12 cellular contexts compared by ENCODE assay signal in the genomic region with DNA sequence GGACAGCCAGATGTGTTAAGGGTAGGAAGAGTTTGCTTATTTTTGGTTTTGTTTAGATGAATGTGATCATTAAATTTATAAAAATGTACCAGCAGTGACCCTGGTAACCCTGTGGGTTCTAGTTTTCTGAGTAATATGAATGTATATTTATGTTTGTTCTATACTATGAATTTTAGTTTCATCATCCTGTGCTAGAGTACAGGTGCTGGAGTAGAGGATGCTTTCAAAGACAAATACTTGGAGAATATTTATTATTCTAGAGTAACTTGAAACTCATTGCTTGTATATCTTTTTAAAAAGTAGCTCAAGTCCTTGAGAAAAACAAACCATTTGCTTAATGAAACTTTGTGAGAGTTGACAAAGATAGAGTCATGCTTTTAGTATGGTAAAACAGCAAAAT. TPM values are rescaled to one million over a fixed set of nuclear protein-coding genes. Genes with fewer than 3 reads are reported as not detected.
DNase-seq lines count a peak whose midpoint lies in the region; ATAC-seq and TF ChIP-seq lines count a peak whose summit lies in the region.
"Had no signal": no experiment of that assay in that cellular context is flagged by ENCODE, and none has a peak within 500 bp of the region (broad histone marks: within the 10 kb centered on the region; RNA-seq: fewer than 3 reads in every experiment).

No MANE protein-coding gene starts in this region.

- H3K4me1 ChIP-seq in mesenchymal stem cell (ENCODE audit: control insufficient read depth, insufficient read depth, low read depth, low read length): peaks cover 6% of the 10 kb centered on the region
- peaks cover 22 to 62% of the 10 kb centered on the region in 2 donors for H3K4me1 ChIP-seq in thoracic aorta (ENCODE audit: control insufficient read depth in 1 of 2, low read depth in 2 of 2)
- H3K4me1 ChIP-seq in colonic mucosa: no peaks in the 10 kb centered on the region

- H2AK5ac ChIP-seq in mesenchymal stem cell (ENCODE audit: low read length, severe bottlenecking): no peak overlapping the region

- H2BK12ac ChIP-seq in mesenchymal stem cell (ENCODE audit: low read length in 2 of 2): no peak overlapping the region

- no peak for ATAC-seq in thoracic aorta (ENCODE audit: insufficient number of reproducible peaks, low FRiP score, low read depth)

- H4K91ac ChIP-seq in mesenchymal stem cell (ENCODE audit: low read length): no peak overlapping the region

- intact Hi-C loops in posterior vena cava (cut with DNase I): no loop called here
- intact Hi-C loops in colonic mucosa (cut with DNase I): no loop called here

- H2BK15ac ChIP-seq in mesenchymal stem cell (ENCODE audit: low read depth, poor library complexity, severe bottlenecking): no peak overlapping the region

- H3K18ac ChIP-seq in mesenchymal stem cell (ENCODE audit: low read depth in 1 of 2, low read length in 2 of 2): no peak overlapping the region

- no peak overlapping the region for H3K4ac ChIP-seq in mesenchymal stem cell (ENCODE audit: low read depth in 1 of 2, low read length in 2 of 2)

- H2AFZ ChIP-seq in mesenchymal stem cell (ENCODE audit: low read depth, low read length): no peak overlapping the region
- H2AFZ ChIP-seq: GM23248 had no signal

- H3K4me3 Mint-ChIP-seq in activated naive CD8-positive, alpha-beta T cell treated with anti-CD3 and anti-CD28 coated beads for 36 hours: no peak overlapping the region
- H3K4me3 Mint-ChIP-seq: CD4-positive, CD25-positive, alpha-beta regulatory T cell had no signal

- H3K79me1 ChIP-seq in mesenchymal stem cell (replicated peaks; ENCODE audit: low read length, poor library complexity, severe bottlenecking): peaks cover 36% of the 10 kb centered on the region

- H3K36me3 ChIP-seq in mesenchymal stem cell (ENCODE audit: control insufficient read depth in 1 of 2, insufficient read depth in 2 of 2, low read depth in 1 of 2, low read length in 2 of 2) (no peaks in the 10 kb centered on the region), thoracic aorta (no peaks in the 10 kb centered on the region), colonic mucosa (no peaks in the 10 kb centered on the region)

- TF ChIP-seq CTCF in WI38 (IDR thresholded peaks at IDR 0.05; ENCODE audit: low read depth, low read length): no peak
- no peak for TF ChIP-seq CTCF in thoracic aorta (IDR thresholded peaks at IDR 0.05)
- TF ChIP-seq CTCF in colonic mucosa (IDR thresholded peaks at IDR 0.05): no peak

- no peaks in the 10 kb centered on the region for H3K27me3 ChIP-seq in mesenchymal stem cell (ENCODE audit: control insufficient read depth in 1 of 2, insufficient read depth in 1 of 2, low read length in 2 of 2)
- H3K27me3 ChIP-seq in thoracic aorta (replicated peaks; ENCODE audit: insufficient read depth): no peaks in the 10 kb centered on the region
- no peaks in the 10 kb centered on the region for H3K27me3 ChIP-seq in colonic mucosa

- H2BK5ac ChIP-seq in mesenchymal stem cell (ENCODE audit: low read depth, low read length, poor library complexity, severe bottlenecking): no peak overlapping the region

- H3K9ac ChIP-seq in mesenchymal stem cell (ENCODE audit: low read length): no peak overlapping the region
- no peak overlapping the region for H3K9ac ChIP-seq in colonic mucosa (ENCODE audit: low read depth in 2 of 2, low read length in 2 of 2)
- H3K9ac ChIP-seq: BLaER1 treated with 17β-estradiol and CSF1 and Interleukin-3, amounts not matched to agents 10 nM and 100 nM; GM23248 had no signal

- peak overlapping the region; percentile 46; the same call in 1 of the 2 replicates for H3K4me3 ChIP-seq in WI38 (ENCODE audit: low read depth, low read length)
- no peak overlapping the region for H3K4me3 ChIP-seq in mesenchymal stem cell (ENCODE audit: insufficient read depth in 1 of 2, low read depth in 1 of 2, low read length in 2 of 2)
- peak overlapping the region; percentile 63 for H3K4me3 ChIP-seq in thoracic aorta
- no peak overlapping the region for H3K4me3 ChIP-seq in colonic mucosa
- H3K4me3 ChIP-seq: BLaER1 treated with 17β-estradiol and CSF1 and Interleukin-3, amounts not matched to agents 10 nM and 100 nM; GM23248 had no signal

- no peak overlapping the region for H4K8ac ChIP-seq in mesenchymal stem cell (ENCODE audit: low read length)

- H3K14ac ChIP-seq in mesenchymal stem cell (ENCODE audit: low read length in 2 of 2): no peak overlapping the region

- no peaks in the 10 kb centered on the region for H3K9me3 Mint-ChIP-seq in activated naive CD8-positive, alpha-beta T cell treated with anti-CD3 and anti-CD28 coated beads for 36 hours

- peaks cover 2% of the 10 kb centered on the region for H3K36me3 Mint-ChIP-seq in activated naive CD8-positive, alpha-beta T cell treated with anti-CD3 and anti-CD28 coated beads for 36 hours
- H3K36me3 Mint-ChIP-seq: CD4-positive, CD25-positive, alpha-beta regulatory T cell had no signal

- H3K9me3 ChIP-seq in mesenchymal stem cell (ENCODE audit: control insufficient read depth, low read length) (no peaks in the 10 kb centered on the region), thoracic aorta (no peaks in the 10 kb centered on the region), colonic mucosa (no peaks in the 10 kb centered on the region)

- no peaks in the 10 kb centered on the region for H3K27me3 Mint-ChIP-seq in activated naive CD8-positive, alpha-beta T cell treated with anti-CD3 and anti-CD28 coated beads for 36 hours

- H3K4me1 Mint-ChIP-seq in activated naive CD8-positive, alpha-beta T cell treated with anti-CD3 and anti-CD28 coated beads for 36 hours: no peaks in the 10 kb centered on the region

- DNase-seq in HCEC 1CT: peak; percentile 53
- no peak for DNase-seq in mesenchymal stem cell
- DNase-seq in thoracic aorta (ENCODE audit: low spot score): no peak
- no peak for DNase-seq in posterior vena cava (ENCODE audit: low spot score)
- no peak for DNase-seq in colonic mucosa
- no peak for DNase-seq in DMS114 treated with DMSO at 0.1 percent for 48 hours (lab: John Stamatoyannopoulos, UW; ENCODE audit: unreplicated experiment)
- no peak for DNase-seq in activated naive CD8-positive, alpha-beta T cell treated with anti-CD3 and anti-CD28 coated beads for 36 hours
- DNase-seq: 8988T; CD4-positive, CD25-positive, alpha-beta regulatory T cell; GM23248 had no signal

- H3K23ac ChIP-seq in mesenchymal stem cell (ENCODE audit: low read length in 2 of 2): no peak overlapping the region

- no peak overlapping the region for H3K27ac Mint-ChIP-seq in activated naive CD8-positive, alpha-beta T cell treated with anti-CD3 and anti-CD28 coated beads for 36 hours
- H3K27ac Mint-ChIP-seq: CD4-positive, CD25-positive, alpha-beta regulatory T cell had no signal

- peak overlapping the region; percentile 0 for H3K4me2 ChIP-seq in mesenchymal stem cell (ENCODE audit: low read length, poor library complexity, severe bottlenecking)
- H3K4me2 ChIP-seq: BLaER1 treated with 17β-estradiol and CSF1 and Interleukin-3, amounts not matched to agents 10 nM and 100 nM had no signal

- no peak overlapping the region for H2BK120ac ChIP-seq in mesenchymal stem cell (ENCODE audit: low read depth, low read length)

- H3K27ac ChIP-seq in mesenchymal stem cell (ENCODE audit: low read length, poor library complexity, severe bottlenecking): no peak overlapping the region
- peak overlapping the region; percentile 83 to 84 for H3K27ac ChIP-seq in thoracic aorta
- no peak overlapping the region for H3K27ac ChIP-seq in colonic mucosa
- H3K27ac ChIP-seq: BLaER1 treated with 17β-estradiol and CSF1 and Interleukin-3, amounts not matched to agents 10 nM and 100 nM; GM23248 had no signal

RNA-seq across cellular contexts. Expression of gene LRRC1, which starts 7.8 kb away (rescaled TPM):
- polyA plus RNA-seq in mesenchymal stem cell (2013, experiment 1 of 2): 3.4 TPM
- polyA plus RNA-seq in mesenchymal stem cell (2013, experiment 2 of 2): 3.2 TPM
- total RNA-seq in thoracic aorta (10 to 100 TPM; 18.5 to 22.8 TPM), posterior vena cava (10 to 100 TPM in 1 of 2 donors, 1 to 10 TPM in 1; 8.3 to 10.4 TPM), colonic mucosa (10 to 100 TPM; 49.6 to 72.9 TPM)
- total RNA-seq in activated naive CD8-positive, alpha-beta T cell treated with anti-CD3 and anti-CD28 coated beads for 36 hours: 1 to 10 TPM; 1.5 to 2.6 TPM

Comparison
In these comparisons a context has a peak if more than half of its experiments do, and no peak if none do; other contexts are left out.
1. H3K4me3 ChIP-seq: peak in WI38 (single experiment) and thoracic aorta (single experiment); none in mesenchymal stem cell (0 of 2) and colonic mucosa (single experiment).
2. H3K27ac ChIP-seq: peak in thoracic aorta (2 of 2); none in mesenchymal stem cell (single experiment) and colonic mucosa (single experiment).